Comparison of ENCODE assay signal across 1 cellular context in genomic region chr10:26438534-26439269, GRCh38.
A peak's percentile ranks its signal among the peaks of the same experiment; 100 is the strongest.
TF ChIP-seq lines count a peak whose summit lies in the region.

No MANE protein-coding gene starts in this region.

TF ChIP-seq in GM12891, 5 proteins besides CTCF, POLR2A, EP300 and RAD21:
- peak; percentile 72 for TF ChIP-seq POLR2AphosphoS5 (IDR thresholded peaks at IDR 0.05; ENCODE audit: low read depth, low read length)
- no peak for TF ChIP-seq PAX5 (IDR thresholded peaks at IDR 0.05; ENCODE audit: insufficient read depth, low read length, severe bottlenecking)
- TF ChIP-seq SPI1 (IDR thresholded peaks at IDR 0.05; ENCODE audit: low read depth, low read length): peak; percentile 89
- TF ChIP-seq POU2F2 (IDR thresholded peaks at IDR 0.05; ENCODE audit: low read depth, low read length): no peak
- TF ChIP-seq TAF1 (IDR thresholded peaks at IDR 0.05; ENCODE audit: low read depth, low read length): peak; percentile 28; the same call in 1 of the 2 replicates
